Comparison of ENCODE assay signal across 9 cellular contexts in the genomic region with DNA sequence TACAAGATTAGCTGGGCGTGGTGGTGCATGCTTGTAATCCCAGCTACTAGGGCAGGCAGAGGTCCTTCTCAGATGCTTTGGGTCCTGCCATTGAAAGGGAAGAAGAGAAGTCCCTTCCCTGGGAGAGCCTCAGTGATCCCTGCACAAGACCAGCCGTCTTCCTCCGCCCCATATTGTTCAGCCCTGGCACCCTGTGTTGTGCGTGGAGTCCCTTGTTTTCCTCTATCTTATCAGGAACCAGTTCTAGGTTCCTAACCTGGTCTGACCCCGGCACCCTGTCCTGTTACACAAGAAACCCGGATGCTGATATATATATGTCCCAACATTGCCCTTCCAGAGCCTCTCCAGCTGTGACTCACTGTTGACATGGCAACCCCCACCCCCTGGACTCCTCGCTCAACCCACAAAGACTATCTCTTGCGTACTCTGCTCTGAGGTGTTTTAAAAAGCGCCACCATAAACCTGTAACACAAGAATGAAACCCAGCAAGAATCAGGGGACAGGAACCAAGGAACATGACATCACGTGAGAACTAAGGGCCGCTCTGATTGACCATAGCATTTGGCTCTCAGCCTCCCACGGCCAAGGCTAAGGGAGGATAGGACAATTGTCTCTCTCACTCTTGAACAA. TPM values are rescaled to one million over a fixed set of nuclear protein-coding genes. Genes with fewer than 3 reads are reported as not detected.
A peak's percentile ranks its signal among the peaks of the same experiment; 100 is the strongest.
DNase-seq lines count a peak whose midpoint lies in the region; ATAC-seq and TF ChIP-seq lines count a peak whose summit lies in the region.
"Had no signal": no experiment of that assay in that cellular context is flagged by ENCODE, and none has a peak within 500 bp of the region (broad histone marks: within the 10 kb centered on the region; RNA-seq: fewer than 3 reads in every experiment).

No MANE protein-coding gene starts in this region.

- CTCF ChIA-PET in CD8-positive, alpha-beta memory T cell (lab: Charles Lee), result no interaction called here
- CTCF ChIA-PET in A673 (lab: Charles Lee), result no interaction called here

- H3K27ac ChIP-seq in CD8-positive, alpha-beta memory T cell (ENCODE audit: low read depth, low read length), result no peak overlapping the region
- H3K27ac ChIP-seq in right lobe of liver (no peak overlapping the region), A673 (ENCODE audit: low read depth, low read length, poor library complexity, severe bottlenecking) (no peak overlapping the region)
- H3K27ac ChIP-seq: adrenal gland had no signal

- TF ChIP-seq CTCF in right lobe of liver (IDR thresholded peaks at IDR 0.05), result no peak
- no peak for TF ChIP-seq CTCF in A673 (conservative IDR thresholded peaks at IDR 0.05; ENCODE audit: low read depth, low read length)

- intact Hi-C loops in activated T-helper 1 cell treated with anti-CD3 and anti-CD28 coated beads, Interleukin-12 subunit alpha, Interleukin-12 subunit beta, Interleukin-2, Interleukin-4 antibody, amounts not matched to agents 30 ng/mL and 10 ng/mL and 1 ng/mL, durations not matched to agents 14 hours and 24 hours and 36 hours (cut with micrococcal nuclease), result loop anchor here (10.0 kb wide), 1 partner anchor 638 kb away; no protein-coding TSS in a partner anchor
- intact Hi-C loops in right lobe of liver (cut with DNase I) (no loop called here), A673 (cut with micrococcal nuclease; ENCODE audit: unreplicated experiment) (no loop called here)

- ATAC-seq in right lobe of liver (peak; percentile 29 to 80 (median 52)), HG02759 (IDR thresholded peaks at IDR 0.05; ENCODE audit: unreplicated experiment) (no peak)

- H3K4me3 Mint-ChIP-seq in CD8-positive, alpha-beta memory T cell, result peak overlapping the region in 2 of 7 donors; percentile 10 to 66
- H3K4me3 Mint-ChIP-seq in activated T-helper 1 cell treated with anti-CD3 and anti-CD28 coated beads, Interleukin-12 subunit alpha, Interleukin-12 subunit beta, Interleukin-2, Interleukin-4 antibody, amounts not matched to agents 30 ng/mL and 10 ng/mL and 1 ng/mL, durations not matched to agents 14 hours and 24 hours and 36 hours, result no peak overlapping the region

- BruUV-seq in A673 (replicated peaks; lab: Mats Ljungman, UMichigan), result no TSS peak

- peaks cover 0 to 7% of the 10 kb centered on the region in 2 donors for H3K27me3 Mint-ChIP-seq in CD8-positive, alpha-beta memory T cell
- H3K27me3 Mint-ChIP-seq in activated T-helper 1 cell treated with anti-CD3 and anti-CD28 coated beads, Interleukin-12 subunit alpha, Interleukin-12 subunit beta, Interleukin-2, Interleukin-4 antibody, amounts not matched to agents 30 ng/mL and 10 ng/mL and 1 ng/mL, durations not matched to agents 14 hours and 24 hours and 36 hours (ENCODE audit: insufficient read depth), result no peaks in the 10 kb centered on the region

- no peaks in the 10 kb centered on the region for H3K36me3 ChIP-seq in CD8-positive, alpha-beta memory T cell (ENCODE audit: insufficient read depth, low read length)
- H3K36me3 ChIP-seq in right lobe of liver (no peaks in the 10 kb centered on the region), A673 (ENCODE audit: insufficient read depth, low read length, poor library complexity, severe bottlenecking) (no peaks in the 10 kb centered on the region)
- H3K36me3 ChIP-seq: adrenal gland had no signal

- peaks cover 64% of the 10 kb centered on the region for H3K4me1 ChIP-seq in CD8-positive, alpha-beta memory T cell (ENCODE audit: insufficient read depth, low read length)
- H3K4me1 ChIP-seq in right lobe of liver (no peaks in the 10 kb centered on the region), A673 (ENCODE audit: insufficient read depth, low read length, poor library complexity, severe bottlenecking) (no peaks in the 10 kb centered on the region)
- H3K4me1 ChIP-seq: adrenal gland had no signal

- H3K4me3 ChIP-seq in CD8-positive, alpha-beta memory T cell (ENCODE audit: low read length), result no peak overlapping the region
- H3K4me3 ChIP-seq in right lobe of liver, result no peak overlapping the region
- H3K4me3 ChIP-seq in A673 (ENCODE audit: low read depth, low read length, poor library complexity, severe bottlenecking), result no peak overlapping the region
- H3K4me3 ChIP-seq: adrenal gland had no signal

- H3K9me3 ChIP-seq in CD8-positive, alpha-beta memory T cell (ENCODE audit: low read length), result no peaks in the 10 kb centered on the region
- H3K9me3 ChIP-seq in right lobe of liver (no peaks in the 10 kb centered on the region), A673 (ENCODE audit: low read depth, low read length, poor library complexity, severe bottlenecking) (no peaks in the 10 kb centered on the region)
- H3K9me3 ChIP-seq: adrenal gland had no signal

- peaks cover 63 to 91% (median 86%) of the 10 kb centered on the region in 3 donors for H3K4me1 Mint-ChIP-seq in CD8-positive, alpha-beta memory T cell
- H3K4me1 Mint-ChIP-seq in activated T-helper 1 cell treated with anti-CD3 and anti-CD28 coated beads, Interleukin-12 subunit alpha, Interleukin-12 subunit beta, Interleukin-2, Interleukin-4 antibody, amounts not matched to agents 30 ng/mL and 10 ng/mL and 1 ng/mL, durations not matched to agents 14 hours and 24 hours and 36 hours (ENCODE audit: low read depth), result peaks cover 67% of the 10 kb centered on the region

- peak in 1 of 5 donors; percentile 32 for DNase-seq in CD8-positive, alpha-beta memory T cell
- DNase-seq in HPDE6-E6E7 (ENCODE audit: extremely low spot score), result peak; percentile 90
- DNase-seq in activated T-helper 1 cell treated with anti-CD3 and anti-CD28 coated beads, Interleukin-12 subunit alpha, Interleukin-12 subunit beta, Interleukin-2, Interleukin-4 antibody, amounts not matched to agents 30 ng/mL and 10 ng/mL and 1 ng/mL, durations not matched to agents 14 hours and 24 hours and 36 hours (ENCODE audit: low spot score), result no peak
- peak in 2 of 3 donors; percentile 60 to 65 for DNase-seq in right lobe of liver
- DNase-seq in A673 (ENCODE audit: low spot score), result no peak
- DNase-seq in NCI-H1105 treated with DMSO at 0.1 percent for 48 hours (lab: John Stamatoyannopoulos, UW), result no peak
- DNase-seq in hypothalamus (lab: John Stamatoyannopoulos, UW), result no peak

- TF ChIP-seq POLR2A in right lobe of liver (IDR thresholded peaks at IDR 0.05), result no peak

- 34% methylated on average over 10 of the region's 12 CpGs for WGBS in right lobe of liver (ENCODE audit: insufficient coverage, low coverage, low lambda C conversion rate, missing lambda C conversion rate)

- POLR2A ChIA-PET in CD8-positive, alpha-beta memory T cell (lab: Charles Lee), result no interaction called here
- POLR2A ChIA-PET in A673 (lab: Charles Lee; ENCODE audit: low non-redundant PET), result no interaction called here

- peaks cover 0 to 2% (median 0%) of the 10 kb centered on the region in 5 donors for H3K9me3 Mint-ChIP-seq in CD8-positive, alpha-beta memory T cell
- H3K9me3 Mint-ChIP-seq in activated T-helper 1 cell treated with anti-CD3 and anti-CD28 coated beads, Interleukin-12 subunit alpha, Interleukin-12 subunit beta, Interleukin-2, Interleukin-4 antibody, amounts not matched to agents 30 ng/mL and 10 ng/mL and 1 ng/mL, durations not matched to agents 14 hours and 24 hours and 36 hours, result no peaks in the 10 kb centered on the region

- H3K36me3 Mint-ChIP-seq in CD8-positive, alpha-beta memory T cell, result peaks cover 6 to 64% (median 15%) of the 10 kb centered on the region in 3 donors
- peaks cover 36% of the 10 kb centered on the region for H3K36me3 Mint-ChIP-seq in activated T-helper 1 cell treated with anti-CD3 and anti-CD28 coated beads, Interleukin-12 subunit alpha, Interleukin-12 subunit beta, Interleukin-2, Interleukin-4 antibody, amounts not matched to agents 30 ng/mL and 10 ng/mL and 1 ng/mL, durations not matched to agents 14 hours and 24 hours and 36 hours (ENCODE audit: low read depth)

- H3K27ac Mint-ChIP-seq in CD8-positive, alpha-beta memory T cell, result peak overlapping the region in 6 of 8 donors; percentile 15 to 98 (median 57)
- H3K27ac Mint-ChIP-seq in activated T-helper 1 cell treated with anti-CD3 and anti-CD28 coated beads, Interleukin-12 subunit alpha, Interleukin-12 subunit beta, Interleukin-2, Interleukin-4 antibody, amounts not matched to agents 30 ng/mL and 10 ng/mL and 1 ng/mL, durations not matched to agents 14 hours and 24 hours and 36 hours, result peak overlapping the region; percentile 4

- no peaks in the 10 kb centered on the region for H3K27me3 ChIP-seq in CD8-positive, alpha-beta memory T cell (ENCODE audit: insufficient read depth, low read length, poor library complexity, severe bottlenecking)
- H3K27me3 ChIP-seq in right lobe of liver, result no peaks in the 10 kb centered on the region
- no peaks in the 10 kb centered on the region for H3K27me3 ChIP-seq in A673 (replicated peaks; ENCODE audit: insufficient read depth, low read depth, low read length, poor library complexity)
- H3K27me3 ChIP-seq: adrenal gland had no signal

RNA-seq across cellular contexts. Expression of gene MX2, which starts 4.8 kb away (rescaled TPM):
- total RNA-seq in CD8-positive, alpha-beta memory T cell, result 10 to 100 TPM; 13.2 to 17.1 TPM
- 37.2 TPM for polyA plus RNA-seq in CD8-positive, alpha-beta memory T cell
- 8.2 and 9.4 TPM in 2 replicates for total RNA-seq in activated T-helper 1 cell treated with anti-CD3 and anti-CD28 coated beads, Interleukin-12 subunit alpha, Interleukin-12 subunit beta, Interleukin-2, Interleukin-4 antibody, amounts not matched to agents 30 ng/mL and 10 ng/mL and 1 ng/mL, durations not matched to agents 14 hours and 24 hours and 36 hours
- total RNA-seq in right lobe of liver, result 1 to 10 TPM in 4 of 6 experiments, under 1 TPM in 2; 0.49 to 1.9 (median 1.5) TPM
- not detected in 2 replicates for total RNA-seq in A673 (2021)

RNA-seq across cellular contexts. Expression of gene FAM3B, which starts 50.0 kb away (rescaled TPM):
- total RNA-seq in CD8-positive, alpha-beta memory T cell, result not detected
- not detected for polyA plus RNA-seq in CD8-positive, alpha-beta memory T cell
- total RNA-seq in activated T-helper 1 cell treated with anti-CD3 and anti-CD28 coated beads, Interleukin-12 subunit alpha, Interleukin-12 subunit beta, Interleukin-2, Interleukin-4 antibody, amounts not matched to agents 30 ng/mL and 10 ng/mL and 1 ng/mL, durations not matched to agents 14 hours and 24 hours and 36 hours, result not detected in 2 replicates
- under 1 TPM in 4 of 6 experiments, not detected in 2; 0.49 to 0.95 (median 0.76) TPM for total RNA-seq in right lobe of liver
- not detected in 2 replicates for total RNA-seq in A673 (2021)

RNA-seq across cellular contexts. Expression of gene MX1, which starts 59.4 kb away (rescaled TPM):
- 10 to 100 TPM; 10.5 to 10.6 TPM for total RNA-seq in CD8-positive, alpha-beta memory T cell
- 75.9 TPM for polyA plus RNA-seq in CD8-positive, alpha-beta memory T cell
- 89.4 and 92.8 TPM in 2 replicates for total RNA-seq in activated T-helper 1 cell treated with anti-CD3 and anti-CD28 coated beads, Interleukin-12 subunit alpha, Interleukin-12 subunit beta, Interleukin-2, Interleukin-4 antibody, amounts not matched to agents 30 ng/mL and 10 ng/mL and 1 ng/mL, durations not matched to agents 14 hours and 24 hours and 36 hours
- 10 to 100 TPM in 4 of 6 experiments, 1 to 10 TPM in 2; 6.1 to 25.4 (median 10.5) TPM for total RNA-seq in right lobe of liver
- 1.2 and 1.7 TPM in 2 replicates for total RNA-seq in A673 (2021)

Comparison
In these comparisons a context has a peak if more than half of its experiments do, and no peak if none do; other contexts are left out.
1. DNase-seq: peak in HPDE6-E6E7 (single experiment) and right lobe of liver (2 of 3); none in activated T-helper 1 cell treated with anti-CD3 and anti-CD28 coated beads, Interleukin-12 subunit alpha, Interleukin-12 subunit beta, Interleukin-2, Interleukin-4 antibody, amounts not matched to agents 30 ng/mL and 10 ng/mL and 1 ng/mL, durations not matched to agents 14 hours and 24 hours and 36 hours (single experiment), A673 (single experiment), NCI-H1105 treated with DMSO at 0.1 percent for 48 hours (single experiment) and hypothalamus (0 of 51).